ENCODE assay signal across 10 cellular contexts in genomic region chr17:46772879-46773620, GRCh38. TPM values are rescaled to one million over a fixed set of nuclear protein-coding genes. Genes with fewer than 3 reads are reported as not detected.
DNase-seq lines count a peak whose midpoint lies in the region; ATAC-seq and TF ChIP-seq lines count a peak whose summit lies in the region.
"Had no signal": no experiment of that assay in that cellular context is flagged by ENCODE, and none has a peak within 500 bp of the region (broad histone marks: within the 10 kb centered on the region; RNA-seq: fewer than 3 reads in every experiment).

No MANE protein-coding gene starts in this region.

- H3K4me3 ChIP-seq in endodermal cell (ENCODE audit: low read length) (peak overlapping the region; percentile 80), esophagus muscularis mucosa (peak overlapping the region in 1 of 4 donors; percentile 70), right cardiac atrium (ENCODE audit: low read length) (no peak overlapping the region)

- 19 to 35% methylated on average over 6 to 12 of the region's 12 CpGs for WGBS in endodermal cell (ENCODE audit: insufficient coverage in 1 of 2, insufficient read length in 1 of 2), 2 experiments
- WGBS in esophagus muscularis mucosa = 52% methylated on average over 8 of the region's 12 CpGs
- WGBS in right cardiac atrium = 51% methylated on average over 12 of the region's 12 CpGs

- H3K27ac Mint-ChIP-seq in endodermal cell = peak overlapping the region; percentile 96
- H3K27ac Mint-ChIP-seq in stimulated activated memory B cell treated with anti-CD40 and anti-IgM and Interleukin-4, amounts not matched to agents 10 μg/mL and 1 μg/mL and 100 μg/mL, for 72 hours = no peak overlapping the region

- H3K4me1 ChIP-seq in endodermal cell (ENCODE audit: control insufficient read depth, insufficient read depth, low read length) (peaks cover 21% of the 10 kb centered on the region), esophagus muscularis mucosa (peaks cover 10 to 32% (median 27%) of the 10 kb centered on the region in 4 donors), right cardiac atrium (ENCODE audit: control insufficient read depth, insufficient read depth, low read length) (no peaks in the 10 kb centered on the region)

- H3K36me3 Mint-ChIP-seq in endodermal cell (ENCODE audit: low read depth) = peaks cover 9% of the 10 kb centered on the region
- no peaks in the 10 kb centered on the region for H3K36me3 Mint-ChIP-seq in stimulated activated memory B cell treated with anti-CD40 and anti-IgM and Interleukin-4, amounts not matched to agents 10 μg/mL and 1 μg/mL and 100 μg/mL, for 72 hours

- peaks cover 6% of the 10 kb centered on the region for H3K36me3 ChIP-seq in endodermal cell (ENCODE audit: control insufficient read depth, insufficient read depth, low read length)
- H3K36me3 ChIP-seq in esophagus muscularis mucosa = no peaks in the 10 kb centered on the region

- ATAC-seq in sciatic nerve = no peak
- ATAC-seq in stimulated activated memory B cell treated with anti-CD40 and anti-IgM and Interleukin-4, amounts not matched to agents 10 μg/mL and 1 μg/mL and 100 μg/mL, for 72 hours = no peak
- ATAC-seq in right cardiac atrium = no peak

- no peaks in the 10 kb centered on the region for H3K9me3 Mint-ChIP-seq in endodermal cell
- no peaks in the 10 kb centered on the region for H3K9me3 Mint-ChIP-seq in stimulated activated memory B cell treated with anti-CD40 and anti-IgM and Interleukin-4, amounts not matched to agents 10 μg/mL and 1 μg/mL and 100 μg/mL, for 72 hours

- no peaks in the 10 kb centered on the region for H3K9me3 ChIP-seq in endodermal cell (ENCODE audit: control insufficient read depth, low read length)
- H3K9me3 ChIP-seq in esophagus muscularis mucosa = no peaks in the 10 kb centered on the region
- no peaks in the 10 kb centered on the region for H3K9me3 ChIP-seq in right cardiac atrium (ENCODE audit: control insufficient read depth, low read length)

- TF ChIP-seq EP300 in esophagus muscularis mucosa (IDR thresholded peaks at IDR 0.05) = no peak

- intact Hi-C loops in sciatic nerve (cut with DNase I) (no loop called here), esophagus muscularis mucosa (cut with DNase I) (no loop called here), right cardiac atrium (cut with DNase I) (no loop called here)

- DNase-seq in activated effector memory CD4-positive, alpha-beta T cell treated with anti-CD3 and anti-CD28 coated beads, Interleukin-2, amount 50 U/mL, for 16 hours = peak; percentile 49
- DNase-seq in activated effector memory CD4-positive, alpha-beta T cell treated with Interleukin-2 at 50 U/mL for 16 hours = no peak
- peak; percentile 40 for DNase-seq in NCI-H69 (lab: John Stamatoyannopoulos, UW)
- peak; percentile 92 for DNase-seq in endodermal cell
- peak; percentile 48 for DNase-seq in sciatic nerve (ENCODE audit: low spot score)
- no peak for DNase-seq in esophagus muscularis mucosa (ENCODE audit: extremely low spot score)
- DNase-seq in right cardiac atrium = no peak
- DNase-seq: activated CD4-positive, alpha-beta T cell treated with anti-CD3 and anti-CD28 coated beads, Interleukin-2, amount 50 U/mL, for 1 hour; left ventricle myocardium superior had no signal

- TF ChIP-seq CTCF in endodermal cell (conservative IDR thresholded peaks at IDR 0.05) (no peak), esophagus muscularis mucosa (IDR thresholded peaks at IDR 0.05) (no peak)

- H3K27me3 Mint-ChIP-seq in endodermal cell (ENCODE audit: insufficient read depth) = peaks cover 19% of the 10 kb centered on the region
- peaks cover 18% of the 10 kb centered on the region for H3K27me3 Mint-ChIP-seq in stimulated activated memory B cell treated with anti-CD40 and anti-IgM and Interleukin-4, amounts not matched to agents 10 μg/mL and 1 μg/mL and 100 μg/mL, for 72 hours

- no peak for TF ChIP-seq POLR2A in esophagus muscularis mucosa (IDR thresholded peaks at IDR 0.05; ENCODE audit: low read depth)

- peaks cover 18% of the 10 kb centered on the region for H3K4me1 Mint-ChIP-seq in endodermal cell
- peaks cover 30% of the 10 kb centered on the region for H3K4me1 Mint-ChIP-seq in stimulated activated memory B cell treated with anti-CD40 and anti-IgM and Interleukin-4, amounts not matched to agents 10 μg/mL and 1 μg/mL and 100 μg/mL, for 72 hours

- H3K27ac ChIP-seq in endodermal cell (ENCODE audit: low read depth, low read length) (peak overlapping the region; percentile 93), esophagus muscularis mucosa (replicated peaks in 1 of 4) (no peak overlapping the region), right cardiac atrium (ENCODE audit: low read length) (no peak overlapping the region)

- peak overlapping the region; percentile 62 for H3K4me3 Mint-ChIP-seq in endodermal cell
- H3K4me3 Mint-ChIP-seq in stimulated activated memory B cell treated with anti-CD40 and anti-IgM and Interleukin-4, amounts not matched to agents 10 μg/mL and 1 μg/mL and 100 μg/mL, for 72 hours = no peak overlapping the region

- H3K27me3 ChIP-seq in endodermal cell (ENCODE audit: control insufficient read depth, insufficient read depth, low read length, poor library complexity, severe bottlenecking) (no peaks in the 10 kb centered on the region), esophagus muscularis mucosa (peaks cover 0 to 45% (median 0%) of the 10 kb centered on the region in 4 donors), right cardiac atrium (ENCODE audit: control insufficient read depth, insufficient read depth) (no peaks in the 10 kb centered on the region)

- H3K9ac ChIP-seq in endodermal cell (ENCODE audit: extremely low read depth, low read length, poor library complexity, severe bottlenecking) = no peak overlapping the region

RNA-seq across cellular contexts. Expression of gene WNT3, which starts 45.4 kb away (rescaled TPM):
- 10 to 100 TPM; 19.9 to 21.8 TPM for total RNA-seq in endodermal cell
- 51.2 TPM for polyA plus RNA-seq in endodermal cell (2013, experiment 1 of 2)
- 42.1 TPM for polyA plus RNA-seq in endodermal cell (2013, experiment 2 of 2)
- total RNA-seq in sciatic nerve = 0.98 TPM
- 1 to 10 TPM in 2 of 4 donors, under 1 TPM in 2; under 0.01 to 1.3 (median 1.1) TPM for total RNA-seq in esophagus muscularis mucosa
- total RNA-seq in right cardiac atrium = 1 to 10 TPM in 3 of 4 donors, under 1 TPM in 1; 0.79 to 2.5 (median 1.5) TPM
- polyA plus RNA-seq in right cardiac atrium = 1.0 TPM

Comparison
In these comparisons a context has a peak if more than half of its experiments do, and no peak if none do; other contexts are left out.
1. DNase-seq: peak in activated effector memory CD4-positive, alpha-beta T cell treated with anti-CD3 and anti-CD28 coated beads, Interleukin-2, amount 50 U/mL, for 16 hours (single experiment), NCI-H69 (single experiment), endodermal cell (single experiment) and sciatic nerve (single experiment); none in activated effector memory CD4-positive, alpha-beta T cell treated with Interleukin-2 at 50 U/mL for 16 hours (single experiment), esophagus muscularis mucosa (single experiment) and right cardiac atrium (0 of 3).
2. RNA of gene WNT3, which starts 45.4 kb away (total RNA-seq): 19.9 to 21.8 TPM in endodermal cell; 0.79 to 2.5 TPM in right cardiac atrium, under 0.01 to 1.3 TPM in esophagus muscularis mucosa and 0.98 TPM in sciatic nerve (single experiment); every median in the first group is over 4 times any median in the second.